In genomic region chr11:64339754-64340408, GRCh38 we compare ENCODE assay signal across 8 cellular contexts. TPM values are rescaled to one million over a fixed set of nuclear protein-coding genes. Genes with fewer than 3 reads are reported as not detected.
DNase-seq lines count a peak whose midpoint lies in the region; ATAC-seq and TF ChIP-seq lines count a peak whose summit lies in the region.

CCDC88B (plus strand) TSS chr11:64340204; CDS start chr11:64340267, 63 bp downstream.

- ATAC-seq in GM21786 (IDR thresholded peaks at IDR 0.05; ENCODE audit: unreplicated experiment) (peak; percentile 43), foreskin keratinocyte (no peak)

- peaks cover 32% of the 10 kb centered on the region for H3K4me1 ChIP-seq in CD8-positive, alpha-beta memory T cell (ENCODE audit: insufficient read depth, low read length)
- peaks cover 5% of the 10 kb centered on the region for H3K4me1 ChIP-seq in hepatocyte (ENCODE audit: insufficient read depth)
- H3K4me1 ChIP-seq in foreskin keratinocyte = peaks cover 9% of the 10 kb centered on the region

- H3K4me3 Mint-ChIP-seq in CD8-positive, alpha-beta memory T cell = peak within 1 kb of the TSS; percentile 80 to 95 (median 88)

- peaks cover 0 to 2% of the 10 kb centered on the region in 2 donors for H3K27me3 Mint-ChIP-seq in CD8-positive, alpha-beta memory T cell

- POLR2A ChIA-PET in CD8-positive, alpha-beta memory T cell (lab: Charles Lee) = interaction anchor here (1.0 to 2.6 kb wide), 2 partner anchors 22 to 132 kb away, joined by 3 to 28 read pairs; partner anchors contain the start of genes PRDX5 and TRMT112

- DNase-seq in CD8-positive, alpha-beta memory T cell = peak; percentile 83 to 95 (median 90)
- DNase-seq in NOMO-1 treated with DMSO at 0.1 percent for 48 hours (lab: John Stamatoyannopoulos, UW; ENCODE audit: unreplicated experiment) (peak; percentile 78), activated T-cell treated with anti-CD3 and anti-CD28 coated beads for 4 hours (peak; percentile 67), hepatocyte (ENCODE audit: low spot score) (peak; percentile 7), foreskin keratinocyte (no peak), GOT3 (lab: John Stamatoyannopoulos, UW) (no peak)
- DNase-seq in stimulated activated CD8-positive, alpha-beta memory T cell treated with anti-CD3 and anti-CD28 coated beads, Interleukin-12 subunit alpha, Interleukin-12 subunit beta, amount 100 ng/mL, for 4 hours (ENCODE audit: low read depth) = peak; percentile 72

- H3K4me1 Mint-ChIP-seq in CD8-positive, alpha-beta memory T cell = peaks cover 30 to 57% (median 33%) of the 10 kb centered on the region in 3 donors

- no peaks in the 10 kb centered on the region for H3K79me2 ChIP-seq in hepatocyte

- H3K4me3 ChIP-seq in CD8-positive, alpha-beta memory T cell (ENCODE audit: low read length) = peak within 1 kb of the TSS; percentile 46
- H3K4me3 ChIP-seq in hepatocyte = no peak within 1 kb of the TSS

- no peaks in the 10 kb centered on the region for H3K9me2 ChIP-seq in hepatocyte (replicated peaks; ENCODE audit: insufficient read depth)

- no peaks in the 10 kb centered on the region for H4K20me1 ChIP-seq in hepatocyte (ENCODE audit: insufficient read depth, poor library complexity, severe bottlenecking)

- no peaks in the 10 kb centered on the region for H3K9me3 Mint-ChIP-seq in CD8-positive, alpha-beta memory T cell

- peaks cover 7% of the 10 kb centered on the region for H3K36me3 ChIP-seq in CD8-positive, alpha-beta memory T cell (ENCODE audit: insufficient read depth, low read length)
- H3K36me3 ChIP-seq in hepatocyte (replicated peaks; ENCODE audit: insufficient read depth, low read depth) = no peaks in the 10 kb centered on the region

- no peaks in the 10 kb centered on the region for H3K9me3 ChIP-seq in CD8-positive, alpha-beta memory T cell (ENCODE audit: low read length)
- no peaks in the 10 kb centered on the region for H3K9me3 ChIP-seq in hepatocyte (ENCODE audit: low read depth)

- peak within 1 kb of the TSS; percentile 92 to 99 (median 96) for H3K27ac Mint-ChIP-seq in CD8-positive, alpha-beta memory T cell

- no peaks in the 10 kb centered on the region for H3K27me3 ChIP-seq in CD8-positive, alpha-beta memory T cell (ENCODE audit: insufficient read depth, low read length, poor library complexity, severe bottlenecking)
- H3K27me3 ChIP-seq in hepatocyte (no peaks in the 10 kb centered on the region), foreskin keratinocyte (no peaks in the 10 kb centered on the region)

- TF ChIP-seq CTCF in hepatocyte (IDR thresholded peaks at IDR 0.05; ENCODE audit: poor library complexity) (no peak), foreskin keratinocyte (conservative IDR thresholded peaks at IDR 0.05) (no peak)

- no peak within 1 kb of the TSS for H3K4me2 ChIP-seq in hepatocyte

- CTCF ChIA-PET in CD8-positive, alpha-beta memory T cell (lab: Charles Lee) = interaction anchor here (0.9 to 6.7 kb wide), 6 partner anchors 8 to 135 kb away, joined by 3 to 42 read pairs (median 4); partner anchors contain the start of genes PRDX5 and TRMT112

- H2AFZ ChIP-seq in hepatocyte = no peak within 1 kb of the TSS

- 91% methylated on average over 10 of the region's 16 CpGs for WGBS in hepatocyte (ENCODE audit: low lambda C conversion rate, missing lambda C conversion rate)

- peak within 1 kb of the TSS; percentile 67 for H3K27ac ChIP-seq in CD8-positive, alpha-beta memory T cell (ENCODE audit: low read depth, low read length)
- no peak within 1 kb of the TSS for H3K27ac ChIP-seq in hepatocyte
- H3K27ac ChIP-seq in foreskin keratinocyte = no peak within 1 kb of the TSS

- peaks cover 0 to 38% (median 5%) of the 10 kb centered on the region in 3 donors for H3K36me3 Mint-ChIP-seq in CD8-positive, alpha-beta memory T cell

RNA-seq across cellular contexts. Expression of gene CCDC88B, which starts in this region (rescaled TPM):
- total RNA-seq in CD8-positive, alpha-beta memory T cell = 100 to 1,000 TPM; 101 to 105 TPM
- 45.6 TPM for polyA plus RNA-seq in CD8-positive, alpha-beta memory T cell
- total RNA-seq in hepatocyte = 4.9 TPM in 2 replicates
- 9.1 and 10.0 TPM in 2 replicates for polyA plus RNA-seq in hepatocyte
- 4.9 and 7.6 TPM in 2 replicates for total RNA-seq in foreskin keratinocyte
- polyA plus RNA-seq in foreskin keratinocyte = 5.3 and 8.9 TPM in 2 replicates

Comparison
In these comparisons a context has a peak if more than half of its experiments do, and no peak if none do; other contexts are left out.
1. RNA of gene CCDC88B (total RNA-seq): 101 to 105 TPM in CD8-positive, alpha-beta memory T cell; 4.9 TPM in hepatocyte and 4.9 to 7.6 TPM in foreskin keratinocyte; every median in the first group is over 10 times any median in the second.
2. DNase-seq: peak in CD8-positive, alpha-beta memory T cell (5 of 5), NOMO-1 treated with DMSO at 0.1 percent for 48 hours (single experiment), activated T-cell treated with anti-CD3 and anti-CD28 coated beads for 4 hours (single experiment), hepatocyte (single experiment) and stimulated activated CD8-positive, alpha-beta memory T cell treated with anti-CD3 and anti-CD28 coated beads, Interleukin-12 subunit alpha, Interleukin-12 subunit beta, amount 100 ng/mL, for 4 hours (single experiment); none in foreskin keratinocyte (0 of 2) and GOT3 (single experiment).